17 cellular contexts compared by ENCODE assay signal in the genomic region with DNA sequence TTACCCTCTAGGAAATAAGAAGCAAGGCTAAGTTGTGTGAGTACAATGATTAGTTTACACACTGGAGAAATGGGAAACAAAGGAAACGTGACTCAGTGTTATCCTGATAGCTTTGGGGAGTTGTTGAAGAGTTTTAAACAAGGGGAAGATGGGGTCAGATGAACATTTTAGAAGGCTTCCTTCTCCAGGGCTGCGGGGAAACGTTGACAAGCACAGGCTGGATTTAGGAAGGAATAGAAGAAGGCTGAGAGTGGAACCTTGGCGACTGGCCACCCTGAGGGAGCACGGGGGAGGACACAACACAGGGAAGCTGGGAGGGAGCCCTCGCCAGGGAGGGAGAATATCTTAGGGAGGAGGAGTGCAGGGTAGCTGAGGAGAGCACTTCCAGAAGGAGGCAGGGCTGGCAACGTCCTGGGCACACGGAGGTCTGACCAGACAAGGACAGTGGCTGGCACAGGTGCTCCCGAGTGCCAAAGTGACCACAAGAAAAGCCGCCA.
"Had no signal": no experiment of that assay in that cellular context is flagged by ENCODE, and none has a peak within 500 bp of the region (broad histone marks: within the 10 kb centered on the region; RNA-seq: fewer than 3 reads in every experiment).

No MANE protein-coding gene starts in this region.

- H3K4me1 ChIP-seq: psoas muscle, testis, uterus had no signal

- H3K9me3 ChIP-seq: esophagus muscularis mucosa, neutrophil, psoas muscle, testis, uterus had no signal

- H3K36me3 ChIP-seq: brain microvascular endothelial cell, esophagus muscularis mucosa, neutrophil, uterus had no signal

- H3K4me3 ChIP-seq: esophagus muscularis mucosa, lung, psoas muscle, testis, uterus had no signal

- H3K27me3 ChIP-seq: brain microvascular endothelial cell, esophagus muscularis mucosa, foreskin keratinocyte, neutrophil, testis, uterus had no signal

- H3K27me3 Mint-ChIP-seq: activated naive CD4-positive, alpha-beta T cell treated with anti-CD3 and anti-CD28 coated beads, Interleukin-2, amount 50 U/mL, for 24 hours; stimulated activated naive CD8-positive, alpha-beta T cell treated with anti-CD3 and anti-CD28 coated beads, Interleukin-15, amount 100 ng/mL, for 72 hours had no signal

- H3K27ac ChIP-seq: brain microvascular endothelial cell, esophagus muscularis mucosa, foreskin keratinocyte, neutrophil, psoas muscle, testis, uterus had no signal

- H3K27ac Mint-ChIP-seq: activated naive CD4-positive, alpha-beta T cell treated with anti-CD3 and anti-CD28 coated beads, Interleukin-2, amount 50 U/mL, for 24 hours had no signal

- ATAC-seq: foreskin keratinocyte; stimulated activated naive CD8-positive, alpha-beta T cell treated with anti-CD3 and anti-CD28 coated beads, Interleukin-15, amount 100 ng/mL, for 72 hours had no signal

- DNase-seq: activated effector memory CD4-positive, alpha-beta T cell treated with Interleukin-2 at 50 U/mL for 16 hours; brain microvascular endothelial cell; cerebellar nuclear complex; foreskin keratinocyte; kidney glomerular epithelial cell; midbrain; stimulated activated CD4-positive, alpha-beta T cell treated with anti-CD3 and anti-CD28 coated beads, Interleukin-15, amount 100 ng/mL, for 24 hours; stimulated activated CD4-positive, alpha-beta T cell treated with anti-CD3 and anti-CD28 coated beads, Interleukin-4, amount 100 ng/mL, for 24 hours; stimulated activated naive CD8-positive, alpha-beta T cell treated with anti-CD3 and anti-CD28 coated beads, Interleukin-15, amount 100 ng/mL, for 72 hours; T-helper 2 cell; testis had no signal

- H3K4me3 Mint-ChIP-seq: activated naive CD4-positive, alpha-beta T cell treated with anti-CD3 and anti-CD28 coated beads, Interleukin-2, amount 50 U/mL, for 24 hours; stimulated activated naive CD8-positive, alpha-beta T cell treated with anti-CD3 and anti-CD28 coated beads, Interleukin-15, amount 100 ng/mL, for 72 hours had no signal
